ENCODE assay signal across 33 cellular contexts in genomic region chr3:119490153-119490552, GRCh38. TPM values are rescaled to one million over a fixed set of nuclear protein-coding genes. Genes with fewer than 3 reads are reported as not detected.
DNase-seq lines count a peak whose midpoint lies in the region; ATAC-seq, FAIRE-seq and TF ChIP-seq lines count a peak whose summit lies in the region.
"Had no signal": no experiment of that assay in that cellular context is flagged by ENCODE, and none has a peak within 500 bp of the region (broad histone marks: within the 10 kb centered on the region; RNA-seq: fewer than 3 reads in every experiment).

No MANE protein-coding gene starts in this region.

- no peak overlapping the region for H3K27ac ChIP-seq in CD8-positive, alpha-beta T cell (ENCODE audit: low read depth, low read length)
- no peak overlapping the region for H3K27ac ChIP-seq in keratinocyte (ENCODE audit: control insufficient read depth, insufficient read depth, low read length)
- H3K27ac ChIP-seq: dorsolateral prefrontal cortex, vagina, VCaP had no signal

- no peaks in the 10 kb centered on the region for H3K4me1 ChIP-seq in CD8-positive, alpha-beta T cell (ENCODE audit: insufficient read depth, low read length)
- no peaks in the 10 kb centered on the region for H3K4me1 ChIP-seq in keratinocyte (ENCODE audit: control insufficient read depth, extremely low read depth, insufficient read depth, low read length)
- H3K4me1 ChIP-seq: vagina had no signal

- peak overlapping the region; percentile 30 for H3K27ac Mint-ChIP-seq in activated CD4-positive, alpha-beta memory T cell treated with anti-CD3 and anti-CD28 coated beads for 36 hours
- H3K27ac Mint-ChIP-seq in activated CD4-positive, alpha-beta memory T cell treated with anti-CD3 and anti-CD28 coated beads, Interleukin-2, amount 10 ng/mL, durations not matched to agents 7 days and 5 days = no peak overlapping the region
- peak overlapping the region; percentile 74 for H3K27ac Mint-ChIP-seq in CD8-positive, alpha-beta T cell
- no peak overlapping the region for H3K27ac Mint-ChIP-seq in WTC11
- H3K27ac Mint-ChIP-seq: activated CD4-positive, alpha-beta T cell treated with anti-CD3 and anti-CD28 coated beads, Interleukin-2, amount 10 ng/mL, durations not matched to agents 7 days and 5 days; B cell; T-helper 2 cell treated with Interferon-gamma antibody and Interleukin-4, amounts not matched to agents 5 μg/mL and 100 μg/mL, for 36 hours had no signal

- dilution Hi-C loops in keratinocyte (cut with MboI; ENCODE audit: extremely low pct_ligation_motif_present, low sequenced_read_pairs) = no loop called here

- POLR2A ChIA-PET in activated CD4-positive, alpha-beta memory T cell treated with anti-CD3 and anti-CD28 coated beads for 36 hours (lab: Charles Lee) = no interaction called here
- POLR2A ChIA-PET in activated CD4-positive, alpha-beta memory T cell treated with anti-CD3 and anti-CD28 coated beads, Interleukin-2, amount 10 ng/mL, durations not matched to agents 7 days and 5 days (lab: Charles Lee) = interaction anchor here (1.5 to 2.9 kb wide), 3 partner anchors 9 to 27 kb away, joined by 5 to 22 read pairs (median 9); partner anchors contain the start of genes TIMMDC1 and TMEM39A
- POLR2A ChIA-PET in CD8-positive, alpha-beta T cell (lab: Charles Lee) = interaction anchor here (1.3 to 1.6 kb wide), 2 partner anchors 21 to 26 kb away, joined by 3 to 4 read pairs; partner anchors contain the start of genes POGLUT1 and TMEM39A
- POLR2A ChIA-PET in WTC11 (lab: Charles Lee) = no interaction called here

- H3K9me1 ChIP-seq in keratinocyte (ENCODE audit: control insufficient read depth, extremely low read depth, insufficient read depth, low read length) = no peaks in the 10 kb centered on the region

- H2AFZ ChIP-seq in keratinocyte (ENCODE audit: control insufficient read depth, low read length) = no peak overlapping the region

- peaks cover 29% of the 10 kb centered on the region for H3K36me3 ChIP-seq in CD8-positive, alpha-beta T cell (ENCODE audit: insufficient read depth, low read length)
- peaks cover 16 to 19% of the 10 kb centered on the region in 2 experiments for H3K36me3 ChIP-seq in keratinocyte (ENCODE audit: control insufficient read depth in 2 of 2, extremely low read depth in 1 of 2, insufficient read depth in 2 of 2, low read length in 2 of 2)

- no peak overlapping the region for H3K4me3 Mint-ChIP-seq in activated CD4-positive, alpha-beta memory T cell treated with anti-CD3 and anti-CD28 coated beads for 36 hours
- no peak overlapping the region for H3K4me3 Mint-ChIP-seq in activated CD4-positive, alpha-beta memory T cell treated with anti-CD3 and anti-CD28 coated beads, Interleukin-2, amount 10 ng/mL, durations not matched to agents 7 days and 5 days
- no peak overlapping the region for H3K4me3 Mint-ChIP-seq in CD8-positive, alpha-beta T cell
- H3K4me3 Mint-ChIP-seq in WTC11 = no peak overlapping the region
- H3K4me3 Mint-ChIP-seq: activated CD4-positive, alpha-beta T cell treated with anti-CD3 and anti-CD28 coated beads, Interleukin-2, amount 10 ng/mL, durations not matched to agents 7 days and 5 days; B cell; natural killer cell treated with Interleukin-12 subunit alpha and Interleukin-12 subunit beta and Interleukin-15 and Interleukin-18, amount 100 ng/mL, for 72 hours; stimulated activated naive CD8-positive, alpha-beta T cell treated with anti-CD3 and anti-CD28 coated beads, Interleukin-15, amount 100 ng/mL, for 72 hours; T-helper 2 cell treated with Interferon-gamma antibody and Interleukin-4, amounts not matched to agents 5 μg/mL and 100 μg/mL, for 36 hours had no signal

- H3K9ac ChIP-seq in keratinocyte (ENCODE audit: control insufficient read depth, extremely low read depth, insufficient read depth, low read length) = no peak overlapping the region

- peaks cover 33% of the 10 kb centered on the region for H3K36me3 Mint-ChIP-seq in activated CD4-positive, alpha-beta memory T cell treated with anti-CD3 and anti-CD28 coated beads for 36 hours
- H3K36me3 Mint-ChIP-seq in activated CD4-positive, alpha-beta memory T cell treated with anti-CD3 and anti-CD28 coated beads, Interleukin-2, amount 10 ng/mL, durations not matched to agents 7 days and 5 days (ENCODE audit: low read depth) = peaks cover 48% of the 10 kb centered on the region
- peaks cover 68% of the 10 kb centered on the region for H3K36me3 Mint-ChIP-seq in CD8-positive, alpha-beta T cell
- peaks cover 26% of the 10 kb centered on the region for H3K36me3 Mint-ChIP-seq in WTC11

- H3K27me3 Mint-ChIP-seq in activated CD4-positive, alpha-beta memory T cell treated with anti-CD3 and anti-CD28 coated beads for 36 hours = no peaks in the 10 kb centered on the region
- H3K27me3 Mint-ChIP-seq in activated CD4-positive, alpha-beta memory T cell treated with anti-CD3 and anti-CD28 coated beads, Interleukin-2, amount 10 ng/mL, durations not matched to agents 7 days and 5 days = no peaks in the 10 kb centered on the region
- H3K27me3 Mint-ChIP-seq in CD8-positive, alpha-beta T cell (ENCODE audit: low read depth) = no peaks in the 10 kb centered on the region
- no peaks in the 10 kb centered on the region for H3K27me3 Mint-ChIP-seq in WTC11 (ENCODE audit: low read depth)
- H3K27me3 Mint-ChIP-seq: activated CD4-positive, alpha-beta T cell treated with anti-CD3 and anti-CD28 coated beads, Interleukin-2, amount 10 ng/mL, durations not matched to agents 7 days and 5 days; B cell; natural killer cell treated with Interleukin-12 subunit alpha and Interleukin-12 subunit beta and Interleukin-15 and Interleukin-18, amount 100 ng/mL, for 72 hours; stimulated activated naive CD8-positive, alpha-beta T cell treated with anti-CD3 and anti-CD28 coated beads, Interleukin-15, amount 100 ng/mL, for 72 hours had no signal

- H3K4me2 ChIP-seq in keratinocyte (ENCODE audit: control insufficient read depth, extremely low read depth, insufficient read depth, low read depth, low read length) = no peak overlapping the region
- H3K4me2 ChIP-seq: smooth muscle cell had no signal

- no peak overlapping the region for H3K4me3 ChIP-seq in CD8-positive, alpha-beta T cell (ENCODE audit: low read depth, low read length)
- H3K4me3 ChIP-seq in keratinocyte (ENCODE audit: control insufficient read depth in 2 of 3, extremely low read depth in 1 of 3, insufficient read depth in 2 of 3, low read depth in 1 of 3, low read length in 3 of 3) = no peak overlapping the region
- H3K4me3 ChIP-seq: dorsolateral prefrontal cortex, lung, MG63, mucosa of descending colon, smooth muscle cell, vagina had no signal

- H3K9me3 Mint-ChIP-seq in activated CD4-positive, alpha-beta memory T cell treated with anti-CD3 and anti-CD28 coated beads for 36 hours = no peaks in the 10 kb centered on the region
- H3K9me3 Mint-ChIP-seq in activated CD4-positive, alpha-beta memory T cell treated with anti-CD3 and anti-CD28 coated beads, Interleukin-2, amount 10 ng/mL, durations not matched to agents 7 days and 5 days = no peaks in the 10 kb centered on the region
- H3K9me3 Mint-ChIP-seq in CD8-positive, alpha-beta T cell = no peaks in the 10 kb centered on the region
- no peaks in the 10 kb centered on the region for H3K9me3 Mint-ChIP-seq in WTC11
- H3K9me3 Mint-ChIP-seq: activated CD4-positive, alpha-beta T cell treated with anti-CD3 and anti-CD28 coated beads, Interleukin-2, amount 10 ng/mL, durations not matched to agents 7 days and 5 days; natural killer cell treated with Interleukin-12 subunit alpha and Interleukin-12 subunit beta and Interleukin-15 and Interleukin-18, amount 100 ng/mL, for 72 hours; stimulated activated naive CD8-positive, alpha-beta T cell treated with anti-CD3 and anti-CD28 coated beads, Interleukin-15, amount 100 ng/mL, for 72 hours; T-helper 2 cell treated with Interferon-gamma antibody and Interleukin-4, amounts not matched to agents 5 μg/mL and 100 μg/mL, for 36 hours had no signal

- H4K20me1 ChIP-seq in keratinocyte (ENCODE audit: control insufficient read depth, extremely low read depth, insufficient read depth, low read length) = no peaks in the 10 kb centered on the region

- no peaks in the 10 kb centered on the region for H3K9me3 ChIP-seq in CD8-positive, alpha-beta T cell (ENCODE audit: low read length)
- no peaks in the 10 kb centered on the region for H3K9me3 ChIP-seq in keratinocyte (ENCODE audit: control insufficient read depth, low read depth, low read length)
- H3K9me3 ChIP-seq: MG63, mucosa of descending colon, vagina had no signal

- DNase-seq in activated CD4-positive, alpha-beta memory T cell treated with anti-CD3 and anti-CD28 coated beads for 36 hours = no peak
- no peak for DNase-seq in activated CD4-positive, alpha-beta memory T cell treated with anti-CD3 and anti-CD28 coated beads, Interleukin-2, amount 10 ng/mL, durations not matched to agents 7 days and 5 days
- DNase-seq in CD8-positive, alpha-beta T cell = no peak
- DNase-seq in WTC11 (ENCODE audit: low spot score) (no peak), keratinocyte (ENCODE audit: low read depth, low spot score) (no peak), C1 segment of cervical spinal cord (lab: John Stamatoyannopoulos, UW) (no peak), AG20443 (ENCODE audit: low spot score) (no peak)
- DNase-seq: activated CD4-positive, alpha-beta T cell treated with anti-CD3 and anti-CD28 coated beads, Interleukin-2, amount 10 ng/mL, durations not matched to agents 7 days and 5 days; activated CD8-positive, alpha-beta memory T cell treated with anti-CD3 and anti-CD28 coated beads, Interleukin-2, amount 50 U/mL, for 4 hours; activated effector memory CD4-positive, alpha-beta T cell treated with anti-CD3 and anti-CD28 coated beads, Interleukin-2, amount 50 U/mL, for 16 hours; dorsolateral prefrontal cortex; GF-D8; KG1; MG63; mucosa of descending colon; NCI-H2081; NCI-H345; NCI-H748 treated with DMSO at 0.1 percent for 48 hours; retina; stimulated activated CD4-positive, alpha-beta T cell treated with anti-CD3 and anti-CD28 coated beads, Interleukin-1b, Interleukin-23, amount 100 ng/mL, for 48 hours; stimulated activated CD8-positive, alpha-beta memory T cell treated with anti-CD3 and anti-CD28 coated beads, Interleukin-4, amount 100 ng/mL, for 48 hours; stimulated activated naive CD8-positive, alpha-beta T cell treated with anti-CD3 and anti-CD28 coated beads, Interleukin-15, amount 100 ng/mL, for 72 hours had no signal

- no peak for TF ChIP-seq CTCF in CD8-positive, alpha-beta T cell (IDR thresholded peaks at IDR 0.05)
- TF ChIP-seq CTCF in WTC11 (IDR thresholded peaks at IDR 0.05) (no peak), keratinocyte (optimal IDR thresholded peaks at IDR 0.05 in 1 of 3, IDR thresholded peaks at IDR 0.05 in 1 of 3, conservative IDR thresholded peaks at IDR 0.05 in 1 of 3; ENCODE audit: extremely low read depth in 1 of 3, insufficient read depth in 2 of 3, low read length in 3 of 3) (peak in 2 of 3 experiments; percentile 9 to 10)

- no peak for ATAC-seq in CD8-positive, alpha-beta T cell
- ATAC-seq in WTC11 = peak; percentile 79; the same call in 1 of the 2 replicates
- ATAC-seq in HG03520 (IDR thresholded peaks at IDR 0.05; ENCODE audit: unreplicated experiment) = no peak
- ATAC-seq: mucosa of descending colon; natural killer cell treated with Interleukin-12 subunit alpha and Interleukin-12 subunit beta and Interleukin-15 and Interleukin-18, amount 100 ng/mL, for 72 hours; stimulated activated naive CD8-positive, alpha-beta T cell treated with anti-CD3 and anti-CD28 coated beads, Interleukin-15, amount 100 ng/mL, for 72 hours had no signal

- H3K27me3 ChIP-seq in CD8-positive, alpha-beta T cell (ENCODE audit: insufficient read depth, low read length) = no peaks in the 10 kb centered on the region
- H3K27me3 ChIP-seq in keratinocyte (ENCODE audit: control insufficient read depth, extremely low read depth, insufficient read depth, low read length) = no peaks in the 10 kb centered on the region
- H3K27me3 ChIP-seq: dorsolateral prefrontal cortex, MG63, vagina had no signal

- peaks cover 22% of the 10 kb centered on the region for H3K4me1 Mint-ChIP-seq in activated CD4-positive, alpha-beta memory T cell treated with anti-CD3 and anti-CD28 coated beads for 36 hours (ENCODE audit: low read depth)
- peaks cover 3% of the 10 kb centered on the region for H3K4me1 Mint-ChIP-seq in activated CD4-positive, alpha-beta memory T cell treated with anti-CD3 and anti-CD28 coated beads, Interleukin-2, amount 10 ng/mL, durations not matched to agents 7 days and 5 days
- no peaks in the 10 kb centered on the region for H3K4me1 Mint-ChIP-seq in CD8-positive, alpha-beta T cell (ENCODE audit: low read depth)
- no peaks in the 10 kb centered on the region for H3K4me1 Mint-ChIP-seq in WTC11
- H3K4me1 Mint-ChIP-seq: activated CD4-positive, alpha-beta T cell treated with anti-CD3 and anti-CD28 coated beads, Interleukin-2, amount 10 ng/mL, durations not matched to agents 7 days and 5 days; B cell had no signal

- H3K79me2 ChIP-seq in keratinocyte (ENCODE audit: control insufficient read depth, insufficient read depth, low read length) = no peaks in the 10 kb centered on the region

- intact Hi-C loops in activated CD4-positive, alpha-beta memory T cell treated with anti-CD3 and anti-CD28 coated beads for 36 hours (cut with micrococcal nuclease) = loop anchor here (10.0 kb wide), 1 partner anchor 195 kb away; the partner anchor contains the start of gene ARHGAP31
- intact Hi-C loops in CD8-positive, alpha-beta T cell (cut with DNase I, micrococcal nuclease) = loop anchor here (10.0 kb wide), 4 partner anchors 165 to 1255 kb away; partner anchors contain the start of genes NDUFB4 (in 2 of the 2), GSK3B (in 1 of the 2), GTF2E1 (in 1 of the 2) and RABL3 (in 1 of the 2)

- no peak for FAIRE-seq in keratinocyte (lab: Jason Lieb, UNC)
- FAIRE-seq: endothelial cell of umbilical vein, GM19239, HTR-8/SVneo had no signal

- CTCF ChIA-PET in activated CD4-positive, alpha-beta memory T cell treated with anti-CD3 and anti-CD28 coated beads for 36 hours (lab: Charles Lee) = interaction anchor here (1.1 to 1.3 kb wide), 2 partner anchors 8 to 200 kb away, joined by 3 to 4 read pairs; partner anchors contain the start of gene TIMMDC1
- CTCF ChIA-PET in activated CD4-positive, alpha-beta memory T cell treated with anti-CD3 and anti-CD28 coated beads, Interleukin-2, amount 10 ng/mL, durations not matched to agents 7 days and 5 days (lab: Charles Lee) = no interaction called here
- CTCF ChIA-PET in CD8-positive, alpha-beta T cell (lab: Charles Lee) = no interaction called here
- CTCF ChIA-PET in WTC11 (lab: Charles Lee) = interaction anchor here (1.3 kb wide), 1 partner anchor 111 kb away, joined by 4 read pairs; no protein-coding TSS in a partner anchor

RNA-seq across cellular contexts. Expression of gene TIMMDC1, which starts 8.2 kb away (rescaled TPM):
- total RNA-seq in activated CD4-positive, alpha-beta memory T cell treated with anti-CD3 and anti-CD28 coated beads for 36 hours = 100 to 1,000 TPM in 1 of 2 experiments, 10 to 100 TPM in 1; 93.7 to 105 TPM
- total RNA-seq in activated CD4-positive, alpha-beta memory T cell treated with anti-CD3 and anti-CD28 coated beads, Interleukin-2, amount 10 ng/mL, durations not matched to agents 7 days and 5 days = 10 to 100 TPM; 66.4 to 67.4 TPM
- 10 to 100 TPM; 12.1 to 16.8 TPM for total RNA-seq in CD8-positive, alpha-beta T cell
- total RNA-seq in WTC11 (2021) = 114 to 121 TPM (median 116 TPM) in 3 replicates
- polyA plus RNA-seq in keratinocyte = 81.3 to 140 TPM (median 109 TPM) in 3 replicates
- polyA plus RNA-seq in keratinocyte (2011; ENCODE audit: low read depth) = 147 TPM
- 71.2 and 149 TPM in 2 replicates for polyA plus RNA-seq in keratinocyte (2011; cell fraction: cytosol; rRNA removed)
- polyA plus RNA-seq in keratinocyte (2011; cell fraction: nucleus; rRNA removed) = 110 and 114 TPM in 2 replicates
- polyA plus RNA-seq in keratinocyte (2012; ENCODE audit: low replicate concordance) = 83.0 and 91.7 TPM in 2 replicates
- 45.3 to 62.4 TPM (median 46.6 TPM) in 3 replicates for polyA minus RNA-seq in keratinocyte
- polyA minus RNA-seq in keratinocyte (2011; cell fraction: cytosol; rRNA and poly(A)+ RNA removed) = 67.5 TPM
- 32.9 and 36.8 TPM in 2 replicates for polyA minus RNA-seq in keratinocyte (2011; cell fraction: nucleus; rRNA and poly(A)+ RNA removed)

RNA-seq across cellular contexts. Expression of gene POGLUT1, which starts 21.4 kb away (rescaled TPM):
- total RNA-seq in activated CD4-positive, alpha-beta memory T cell treated with anti-CD3 and anti-CD28 coated beads for 36 hours = 10 to 100 TPM; 13.0 to 13.9 TPM
- total RNA-seq in activated CD4-positive, alpha-beta memory T cell treated with anti-CD3 and anti-CD28 coated beads, Interleukin-2, amount 10 ng/mL, durations not matched to agents 7 days and 5 days = 10 to 100 TPM; 19.2 to 22.2 TPM
- 10 to 100 TPM; 21.3 to 25.9 TPM for total RNA-seq in CD8-positive, alpha-beta T cell
- 14.2 to 22.8 TPM (median 21.3 TPM) in 3 replicates for total RNA-seq in WTC11 (2021)
- 12.9 to 16.6 TPM (median 13.2 TPM) in 3 replicates for polyA plus RNA-seq in keratinocyte
- 3.3 TPM for polyA plus RNA-seq in keratinocyte (2011; ENCODE audit: low read depth)
- polyA plus RNA-seq in keratinocyte (2011; cell fraction: cytosol; rRNA removed) = 5.3 and 11.6 TPM in 2 replicates
- polyA plus RNA-seq in keratinocyte (2011; cell fraction: nucleus; rRNA removed) = 18.8 and 26.8 TPM in 2 replicates
- polyA plus RNA-seq in keratinocyte (2012; ENCODE audit: low replicate concordance) = 10.0 and 10.5 TPM in 2 replicates
- 9.0 to 21.6 TPM (median 18.8 TPM) in 3 replicates for polyA minus RNA-seq in keratinocyte
- 10.2 TPM for polyA minus RNA-seq in keratinocyte (2011; cell fraction: cytosol; rRNA and poly(A)+ RNA removed)
- polyA minus RNA-seq in keratinocyte (2011; cell fraction: nucleus; rRNA and poly(A)+ RNA removed) = 13.0 and 21.7 TPM in 2 replicates

RNA-seq across cellular contexts. Expression of gene TMEM39A, which starts 26.7 kb away (rescaled TPM):
- 10 to 100 TPM; 33.9 to 34.3 TPM for total RNA-seq in activated CD4-positive, alpha-beta memory T cell treated with anti-CD3 and anti-CD28 coated beads for 36 hours
- 10 to 100 TPM; 42.7 to 42.8 TPM for total RNA-seq in activated CD4-positive, alpha-beta memory T cell treated with anti-CD3 and anti-CD28 coated beads, Interleukin-2, amount 10 ng/mL, durations not matched to agents 7 days and 5 days
- 10 to 100 TPM; 67.8 to 68.0 TPM for total RNA-seq in CD8-positive, alpha-beta T cell
- 44.5 to 48.9 TPM (median 46.7 TPM) in 3 replicates for total RNA-seq in WTC11 (2021)
- 19.2 to 29.3 TPM (median 26.3 TPM) in 3 replicates for polyA plus RNA-seq in keratinocyte
- polyA plus RNA-seq in keratinocyte (2011; ENCODE audit: low read depth) = 5.5 TPM
- 4.8 and 11.9 TPM in 2 replicates for polyA plus RNA-seq in keratinocyte (2011; cell fraction: cytosol; rRNA removed)
- 36.1 and 44.0 TPM in 2 replicates for polyA plus RNA-seq in keratinocyte (2011; cell fraction: nucleus; rRNA removed)
- polyA plus RNA-seq in keratinocyte (2012; ENCODE audit: low replicate concordance) = 14.7 and 17.0 TPM in 2 replicates
- 31.6 to 48.8 TPM (median 38.0 TPM) in 3 replicates for polyA minus RNA-seq in keratinocyte
- polyA minus RNA-seq in keratinocyte (2011; cell fraction: cytosol; rRNA and poly(A)+ RNA removed) = 10.9 TPM
- 24.4 and 33.9 TPM in 2 replicates for polyA minus RNA-seq in keratinocyte (2011; cell fraction: nucleus; rRNA and poly(A)+ RNA removed)

Comparison
In these comparisons a context has a peak if more than half of its experiments do, and no peak if none do; other contexts are left out.
1. H3K27ac Mint-ChIP-seq: peak in activated CD4-positive, alpha-beta memory T cell treated with anti-CD3 and anti-CD28 coated beads for 36 hours (single experiment) and CD8-positive, alpha-beta T cell (single experiment); none in activated CD4-positive, alpha-beta memory T cell treated with anti-CD3 and anti-CD28 coated beads, Interleukin-2, amount 10 ng/mL, durations not matched to agents 7 days and 5 days (single experiment) and WTC11 (single experiment).
2. CTCF ChIA-PET loops: an anchor here in activated CD4-positive, alpha-beta memory T cell treated with anti-CD3 and anti-CD28 coated beads for 36 hours (1.1 to 1.3 kb wide) and WTC11 (1.3 kb wide); none called in activated CD4-positive, alpha-beta memory T cell treated with anti-CD3 and anti-CD28 coated beads, Interleukin-2, amount 10 ng/mL, durations not matched to agents 7 days and 5 days and CD8-positive, alpha-beta T cell.
3. POLR2A ChIA-PET loops: an anchor here in activated CD4-positive, alpha-beta memory T cell treated with anti-CD3 and anti-CD28 coated beads, Interleukin-2, amount 10 ng/mL, durations not matched to agents 7 days and 5 days (1.5 to 2.9 kb wide) and CD8-positive, alpha-beta T cell (1.3 to 1.6 kb wide); none called in activated CD4-positive, alpha-beta memory T cell treated with anti-CD3 and anti-CD28 coated beads for 36 hours and WTC11.
4. CTCF ChIP-seq: peak in keratinocyte (2 of 3); none in CD8-positive, alpha-beta T cell (single experiment) and WTC11 (single experiment).